ENCODE assay signal across 18 cellular contexts in genomic region chr2:74067221-74067747, GRCh38.
A peak's percentile ranks its signal among the peaks of the same experiment; 100 is the strongest.
DNase-seq lines count a peak whose midpoint lies in the region; ATAC-seq and TF ChIP-seq lines count a peak whose summit lies in the region.
"Had no signal": no experiment of that assay in that cellular context is flagged by ENCODE, and none has a peak within 500 bp of the region (broad histone marks: within the 10 kb centered on the region; RNA-seq: fewer than 3 reads in every experiment).

No MANE protein-coding gene starts in this region.

- H3K4me3 ChIP-seq in CD8-positive, alpha-beta T cell (ENCODE audit: low read depth, low read length): no peak overlapping the region

- intact Hi-C loops in CD8-positive, alpha-beta T cell (cut with DNase I, micrococcal nuclease): no loop called here

- no peaks in the 10 kb centered on the region for H3K36me3 ChIP-seq in CD8-positive, alpha-beta T cell (ENCODE audit: insufficient read depth, low read length)

- TF ChIP-seq CTCF in CD8-positive, alpha-beta T cell (IDR thresholded peaks at IDR 0.05): no peak
- TF ChIP-seq CTCF in osteocyte (IDR thresholded peaks at IDR 0.05): no peak

- ATAC-seq in CD8-positive, alpha-beta T cell: no peak
- ATAC-seq in T-helper 17 cell (no peak), esophagus mucosa (peak; percentile 94)
- ATAC-seq in stimulated activated effector memory CD8-positive, alpha-beta T cell treated with anti-CD3 and anti-CD28 coated beads, Interleukin-12 subunit alpha, Interleukin-12 subunit beta, amount 100 ng/mL, for 72 hours: no peak

- POLR2A ChIA-PET in CD8-positive, alpha-beta T cell (lab: Charles Lee): no interaction called here

- H3K4me1 ChIP-seq in CD8-positive, alpha-beta T cell (ENCODE audit: insufficient read depth, low read length): no peaks in the 10 kb centered on the region

- no peak overlapping the region for H3K27ac ChIP-seq in CD8-positive, alpha-beta T cell (ENCODE audit: low read depth, low read length)
- H3K27ac ChIP-seq: HL-60 had no signal

- CTCF ChIA-PET in CD8-positive, alpha-beta T cell (lab: Charles Lee): interaction anchor here (1.2 to 1.6 kb wide), 4 partner anchors 10 to 159 kb away, joined by 3 to 6 read pairs (median 4); no protein-coding TSS in a partner anchor

- H3K36me3 Mint-ChIP-seq in CD8-positive, alpha-beta T cell: peaks cover 36% of the 10 kb centered on the region
- H3K36me3 Mint-ChIP-seq in T-helper 17 cell (ENCODE audit: low read depth) (peaks cover 2% of the 10 kb centered on the region), osteocyte (ENCODE audit: unreplicated experiment) (peaks cover 7% of the 10 kb centered on the region)
- H3K36me3 Mint-ChIP-seq in stimulated activated effector memory CD8-positive, alpha-beta T cell treated with anti-CD3 and anti-CD28 coated beads, Interleukin-12 subunit alpha, Interleukin-12 subunit beta, amount 100 ng/mL, for 72 hours: peaks cover 25% of the 10 kb centered on the region

- H3K4me1 Mint-ChIP-seq in CD8-positive, alpha-beta T cell (ENCODE audit: low read depth): peaks cover 28% of the 10 kb centered on the region
- peaks cover 21% of the 10 kb centered on the region for H3K4me1 Mint-ChIP-seq in T-helper 17 cell
- H3K4me1 Mint-ChIP-seq in stimulated activated effector memory CD8-positive, alpha-beta T cell treated with anti-CD3 and anti-CD28 coated beads, Interleukin-12 subunit alpha, Interleukin-12 subunit beta, amount 100 ng/mL, for 72 hours: peaks cover 12% of the 10 kb centered on the region
- no peaks in the 10 kb centered on the region for H3K4me1 Mint-ChIP-seq in osteocyte (ENCODE audit: unreplicated experiment)

- H3K9me3 Mint-ChIP-seq in CD8-positive, alpha-beta T cell: no peaks in the 10 kb centered on the region
- no peaks in the 10 kb centered on the region for H3K9me3 Mint-ChIP-seq in stimulated activated effector memory CD8-positive, alpha-beta T cell treated with anti-CD3 and anti-CD28 coated beads, Interleukin-12 subunit alpha, Interleukin-12 subunit beta, amount 100 ng/mL, for 72 hours
- no peaks in the 10 kb centered on the region for H3K9me3 Mint-ChIP-seq in osteocyte (ENCODE audit: unreplicated experiment)
- H3K9me3 Mint-ChIP-seq: IgD-negative memory B cell had no signal

- H3K27me3 ChIP-seq in CD8-positive, alpha-beta T cell (ENCODE audit: insufficient read depth, low read length): no peaks in the 10 kb centered on the region

- H3K27ac Mint-ChIP-seq in CD8-positive, alpha-beta T cell: peak overlapping the region; percentile 50
- peak overlapping the region; percentile 60 for H3K27ac Mint-ChIP-seq in T-helper 17 cell
- H3K27ac Mint-ChIP-seq in stimulated activated effector memory CD8-positive, alpha-beta T cell treated with anti-CD3 and anti-CD28 coated beads, Interleukin-12 subunit alpha, Interleukin-12 subunit beta, amount 100 ng/mL, for 72 hours: peak overlapping the region; percentile 68
- no peak overlapping the region for H3K27ac Mint-ChIP-seq in osteocyte (ENCODE audit: unreplicated experiment)
- H3K27ac Mint-ChIP-seq: IgD-negative memory B cell had no signal

- no peak overlapping the region for H3K4me3 Mint-ChIP-seq in CD8-positive, alpha-beta T cell
- H3K4me3 Mint-ChIP-seq in T-helper 17 cell (no peak overlapping the region), osteocyte (ENCODE audit: unreplicated experiment) (no peak overlapping the region)
- no peak overlapping the region for H3K4me3 Mint-ChIP-seq in stimulated activated effector memory CD8-positive, alpha-beta T cell treated with anti-CD3 and anti-CD28 coated beads, Interleukin-12 subunit alpha, Interleukin-12 subunit beta, amount 100 ng/mL, for 72 hours
- H3K4me3 Mint-ChIP-seq: IgD-negative memory B cell had no signal

- H3K9me3 ChIP-seq in CD8-positive, alpha-beta T cell (ENCODE audit: low read length): no peaks in the 10 kb centered on the region
- no peaks in the 10 kb centered on the region for H3K9me3 ChIP-seq in T-helper 17 cell (ENCODE audit: control insufficient read depth, low read length, poor library complexity, severe bottlenecking)

- H3K27me3 Mint-ChIP-seq in CD8-positive, alpha-beta T cell (ENCODE audit: low read depth): no peaks in the 10 kb centered on the region
- no peaks in the 10 kb centered on the region for H3K27me3 Mint-ChIP-seq in T-helper 17 cell
- H3K27me3 Mint-ChIP-seq in osteocyte (ENCODE audit: unreplicated experiment): no peaks in the 10 kb centered on the region
- H3K27me3 Mint-ChIP-seq: IgD-negative memory B cell had no signal

- DNase-seq in CD8-positive, alpha-beta T cell: no peak
- DNase-seq in T-helper 17 cell (no peak), dedifferentiated amniotic fluid mesenchymal stem cell (ENCODE audit: extremely low spot score) (no peak), osteocyte (ENCODE audit: extremely low spot score, unreplicated experiment) (no peak), LoVo (ENCODE audit: low spot score) (no peak)
- no peak for DNase-seq in stimulated activated effector memory CD8-positive, alpha-beta T cell treated with anti-CD3 and anti-CD28 coated beads, Interleukin-12 subunit alpha, Interleukin-12 subunit beta, amount 100 ng/mL, for 72 hours (ENCODE audit: low spot score in 2 of 2)
- DNase-seq: C1 segment of cervical spinal cord, COR-L47, DMS 273 treated with DMSO at 0.1 percent for 48 hours, HCEC 1CT, MV-4-11, NCI-H1694 treated with DMSO at 0.1 percent for 48 hours, NCI-H748 treated with DMSO at 0.1 percent for 48 hours, OCI-M1, Right ventricle myocardium superior had no signal
